In the genomic region with DNA sequence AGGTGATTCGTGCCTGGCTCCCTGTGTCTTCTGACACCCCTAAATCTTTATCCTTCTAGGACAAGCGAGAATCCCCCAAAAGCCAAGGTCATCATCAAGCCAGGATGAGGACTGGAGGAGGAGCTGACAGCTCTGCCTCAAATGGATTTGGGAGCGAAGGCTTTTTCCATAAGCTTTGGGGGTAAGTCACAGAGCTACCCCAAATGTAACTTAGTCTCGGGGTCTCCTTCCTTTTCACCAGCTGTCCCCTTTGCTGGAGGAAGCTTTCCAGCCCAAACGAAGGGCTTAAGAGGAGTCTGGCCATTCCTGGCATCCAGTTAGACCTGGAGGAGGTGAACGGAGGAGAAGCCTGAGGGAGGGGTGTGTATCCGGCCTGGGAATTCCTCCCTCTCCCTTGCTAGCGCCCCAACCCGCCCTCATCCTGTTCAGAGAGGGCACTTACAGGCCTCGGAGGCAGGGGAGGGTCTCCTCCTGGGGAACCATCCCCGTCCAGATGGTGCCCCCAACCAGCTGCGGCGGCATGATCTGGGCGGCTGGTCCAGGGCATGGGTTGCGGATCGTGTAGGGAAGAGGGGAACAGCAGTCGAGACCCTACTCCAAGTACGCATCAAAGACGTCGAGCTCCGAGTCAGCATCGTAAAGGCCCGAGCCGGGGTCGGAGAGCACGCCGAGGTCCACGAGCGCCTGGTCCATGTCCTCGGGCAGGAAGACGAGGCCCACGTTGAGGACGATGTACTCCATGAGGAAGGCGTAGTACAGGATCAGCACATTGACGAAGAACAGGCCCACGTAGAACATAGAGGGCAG, we compare ENCODE assay signal across 8 cellular contexts. TPM values are rescaled to one million over a fixed set of nuclear protein-coding genes. Genes with fewer than 3 reads are reported as not detected.
DNase-seq lines count a peak whose midpoint lies in the region; ATAC-seq, FAIRE-seq and TF ChIP-seq lines count a peak whose summit lies in the region.

No MANE protein-coding gene starts in this region.

- intact Hi-C loops in HCT116 (cut with micrococcal nuclease) = no loop called here
- intact Hi-C loops in activated T-helper 2 cell treated with anti-CD3 and anti-CD28 coated beads, Interferon-gamma antibody, Interleukin-2, Interleukin-4, amounts not matched to agents 10 μg/mL and 5 μg/mL and 100 μg/mL, durations not matched to agents 14 hours and 24 hours and 36 hours (cut with micrococcal nuclease) = loop anchor here (5.0 kb wide), 3 partner anchors 856 to 1141 kb away; a partner anchor contains a TSS
- intact Hi-C loops in kidney (cut with DNase I) = no loop called here
- intact Hi-C loops in testis (cut with DNase I; ENCODE audit: low total_unique reads) = no loop called here

- H3K36me3 ChIP-seq in ACC112 (ENCODE audit: insufficient read depth, low read length) = no peaks in the 10 kb centered on the region
- H3K36me3 ChIP-seq in HCT116 (ENCODE audit: control insufficient read depth in 1 of 2, insufficient read depth in 2 of 2, low read length in 2 of 2) = peaks cover 9 to 33% of the 10 kb centered on the region in 2 experiments; a peak in 2 of 4 replicates
- H3K36me3 ChIP-seq in kidney (ENCODE audit: control insufficient read depth in 1 of 2, insufficient read depth in 2 of 2, low read length in 2 of 2) = no peaks in the 10 kb centered on the region
- H3K36me3 ChIP-seq in testis (ENCODE audit: low read depth, missing control alignments) = no peaks in the 10 kb centered on the region

- peaks cover 71% of the 10 kb centered on the region for H3K79me2 ChIP-seq in ACC112 (ENCODE audit: control insufficient read depth, insufficient read depth, low read length, unreplicated experiment)
- H3K79me2 ChIP-seq in HCT116 (ENCODE audit: insufficient read depth, low read length) = peaks cover 72% of the 10 kb centered on the region

- TF ChIP-seq POLR2A in HCT116 (IDR thresholded peaks at IDR 0.05; ENCODE audit: borderline replicate concordance, extremely low read depth, insufficient read depth, insufficient read length) (no peak), testis (IDR thresholded peaks at IDR 0.05) (no peak)

- H3K27ac Mint-ChIP-seq in activated T-helper 2 cell treated with anti-CD3 and anti-CD28 coated beads, Interferon-gamma antibody, Interleukin-2, Interleukin-4, amounts not matched to agents 10 μg/mL and 5 μg/mL and 100 μg/mL, durations not matched to agents 14 hours and 24 hours and 36 hours = peak overlapping the region; percentile 84

- no peak for FAIRE-seq in kidney (lab: Jason Lieb, UNC)

- H3K9me3 ChIP-seq in HCT116 (ENCODE audit: control insufficient read depth in 1 of 2, insufficient read depth in 1 of 2, low read depth in 1 of 2, low read length in 2 of 2) (no peaks in the 10 kb centered on the region), kidney (ENCODE audit: control insufficient read depth in 1 of 2, low read length in 2 of 2) (no peaks in the 10 kb centered on the region), testis (no peaks in the 10 kb centered on the region)

- no peaks in the 10 kb centered on the region for H3K9me2 ChIP-seq in HCT116 (ENCODE audit: insufficient read depth)

- RAD21 ChIA-PET in HCT116 (lab: Charles Lee; ENCODE audit: low non-redundant PET in 1 of 2, low total read pairs in 2 of 2, uncharacterized antibody in 2 of 2, unreplicated experiment in 2 of 2) = no interaction called here

- 0 out of 2 replicates have a peak, but pooled peaks cover under 1% of the 10 kb centered on the region for H4K20me1 ChIP-seq in HCT116 (ENCODE audit: insufficient read depth)

- DNase-seq in HCT116 (ENCODE audit: low read depth, low spot score) (no peak), kidney (no peak), testis (no peak)
- DNase-seq in activated T-helper 2 cell treated with anti-CD3 and anti-CD28 coated beads, Interferon-gamma antibody, Interleukin-2, Interleukin-4, amounts not matched to agents 10 μg/mL and 5 μg/mL and 100 μg/mL, durations not matched to agents 14 hours and 24 hours and 36 hours (ENCODE audit: low spot score) = no peak

- no peak overlapping the region for H3K27ac ChIP-seq in ACC112 (ENCODE audit: low read depth, low read length)
- peak overlapping the region; percentile 65; the same call in 1 of the 2 replicates for H3K27ac ChIP-seq in HCT116 (ENCODE audit: low read depth, low read length)
- peak overlapping the region; percentile 57 to 75 for H3K27ac ChIP-seq in kidney (ENCODE audit: low read depth in 2 of 2, low read length in 2 of 2)
- peak overlapping the region; percentile 71 to 90 for H3K27ac ChIP-seq in testis

- CTCF ChIA-PET in HCT116 (lab: Charles Lee) = no interaction called here

- H3K9ac ChIP-seq in HCT116 (ENCODE audit: low read length) = peak overlapping the region; percentile 80
- H3K9ac ChIP-seq in kidney (ENCODE audit: low read length in 2 of 2) = peak overlapping the region; percentile 88 to 89

- POLR2A ChIA-PET in HCT116 (lab: Charles Lee) = no interaction called here

- peak; percentile 1; the same call in 1 of the 2 replicates for ATAC-seq in HCT116
- no peak for ATAC-seq in HG02798 (IDR thresholded peaks at IDR 0.05; ENCODE audit: poor library complexity, unreplicated experiment)
- ATAC-seq in GM18870 (IDR thresholded peaks at IDR 0.05; ENCODE audit: unreplicated experiment) = no peak
- no peak for ATAC-seq in GM21447 (IDR thresholded peaks at IDR 0.05; ENCODE audit: unreplicated experiment)

- peaks cover 63% of the 10 kb centered on the region for H3K4me1 ChIP-seq in ACC112 (ENCODE audit: control insufficient read depth, insufficient read depth, low read length, unreplicated experiment)
- peaks cover 27 to 38% of the 10 kb centered on the region in 2 experiments for H3K4me1 ChIP-seq in HCT116 (ENCODE audit: control insufficient read depth in 1 of 2, insufficient read depth in 2 of 2, low read length in 2 of 2)
- peaks cover 62 to 66% of the 10 kb centered on the region in 2 donors for H3K4me1 ChIP-seq in kidney (ENCODE audit: control insufficient read depth in 1 of 2, insufficient read depth in 1 of 2, low read depth in 1 of 2, low read length in 2 of 2)
- peaks cover 62% of the 10 kb centered on the region for H3K4me1 ChIP-seq in testis

- TF ChIP-seq RAD21 in HCT116 (IDR thresholded peaks at IDR 0.05; ENCODE audit: low read depth) = no peak

- H2AFZ ChIP-seq in ACC112 (ENCODE audit: low read length, unreplicated experiment) (no peak overlapping the region), HCT116 (ENCODE audit: low read depth, low read length, poor library complexity, severe bottlenecking) (no peak overlapping the region)

- 3 to 4% methylated on average over 14 to 36 of the region's 36 CpGs for WGBS in testis, 2 donors

- H3K4me2 ChIP-seq in HCT116 (ENCODE audit: low read length) = peak overlapping the region; percentile 94

- peaks cover 68% of the 10 kb centered on the region for H3K4me1 Mint-ChIP-seq in activated T-helper 2 cell treated with anti-CD3 and anti-CD28 coated beads, Interferon-gamma antibody, Interleukin-2, Interleukin-4, amounts not matched to agents 10 μg/mL and 5 μg/mL and 100 μg/mL, durations not matched to agents 14 hours and 24 hours and 36 hours (ENCODE audit: low read depth)

- H3K36me3 Mint-ChIP-seq in activated T-helper 2 cell treated with anti-CD3 and anti-CD28 coated beads, Interferon-gamma antibody, Interleukin-2, Interleukin-4, amounts not matched to agents 10 μg/mL and 5 μg/mL and 100 μg/mL, durations not matched to agents 14 hours and 24 hours and 36 hours (ENCODE audit: low read depth) = peaks cover 39% of the 10 kb centered on the region

- no peaks in the 10 kb centered on the region for H3K9me3 Mint-ChIP-seq in activated T-helper 2 cell treated with anti-CD3 and anti-CD28 coated beads, Interferon-gamma antibody, Interleukin-2, Interleukin-4, amounts not matched to agents 10 μg/mL and 5 μg/mL and 100 μg/mL, durations not matched to agents 14 hours and 24 hours and 36 hours

- H3K4me3 Mint-ChIP-seq in activated T-helper 2 cell treated with anti-CD3 and anti-CD28 coated beads, Interferon-gamma antibody, Interleukin-2, Interleukin-4, amounts not matched to agents 10 μg/mL and 5 μg/mL and 100 μg/mL, durations not matched to agents 14 hours and 24 hours and 36 hours (ENCODE audit: low read depth) = peak overlapping the region; percentile 93

- H3K27me3 ChIP-seq in ACC112 (ENCODE audit: insufficient read depth, low read length) = no peaks in the 10 kb centered on the region
- no peaks in the 10 kb centered on the region for H3K27me3 ChIP-seq in HCT116 (ENCODE audit: insufficient read depth, low read length)
- H3K27me3 ChIP-seq in testis = no peaks in the 10 kb centered on the region

- H3K27me3 Mint-ChIP-seq in activated T-helper 2 cell treated with anti-CD3 and anti-CD28 coated beads, Interferon-gamma antibody, Interleukin-2, Interleukin-4, amounts not matched to agents 10 μg/mL and 5 μg/mL and 100 μg/mL, durations not matched to agents 14 hours and 24 hours and 36 hours (ENCODE audit: low read depth) = no peaks in the 10 kb centered on the region

- TF ChIP-seq CTCF in HCT116 (IDR thresholded peaks at IDR 0.05 in 2 of 3, conservative IDR thresholded peaks at IDR 0.05 in 1 of 3; ENCODE audit: borderline replicate concordance in 1 of 3, insufficient read depth in 1 of 3, low read depth in 2 of 3, low read length in 2 of 3) (no peak), kidney (IDR thresholded peaks at IDR 0.05; ENCODE audit: borderline replicate concordance, extremely low read depth, insufficient read depth) (no peak), testis (IDR thresholded peaks at IDR 0.05) (no peak)

- H3K4me3 ChIP-seq in ACC112 (ENCODE audit: low read depth, low read length) (peak overlapping the region; percentile 85), HCT116 (replicated peaks in 1 of 2; ENCODE audit: low read depth in 1 of 2, low read length in 2 of 2) (peak overlapping the region; percentile 71 to 84), kidney (ENCODE audit: low read length in 2 of 2) (peak overlapping the region; percentile 84 to 87), testis (peak overlapping the region; percentile 85 to 86)

- no TSS peak for BruUV-seq in HCT116 (replicated peaks; lab: Mats Ljungman, UMichigan)

RNA-seq across cellular contexts. Expression of a gene that starts 0.9 kb away (rescaled TPM):
- total RNA-seq in HCT116 (2021; ENCODE audit: unreplicated experiment) = 37.8 TPM
- 38.8 and 39.6 TPM in 2 replicates for polyA plus RNA-seq in HCT116 (2012)
- total RNA-seq in activated T-helper 2 cell treated with anti-CD3 and anti-CD28 coated beads, Interferon-gamma antibody, Interleukin-2, Interleukin-4, amounts not matched to agents 10 μg/mL and 5 μg/mL and 100 μg/mL, durations not matched to agents 14 hours and 24 hours and 36 hours = 38.5 and 38.7 TPM in 2 replicates
- total RNA-seq in kidney = 31.0 TPM
- 46.2 TPM for polyA plus RNA-seq in kidney (ENCODE audit: insufficient read depth, low read depth, low replicate concordance)
- 10 to 100 TPM; 39.0 to 57.4 TPM for total RNA-seq in testis
- 30.0 TPM for polyA plus RNA-seq in testis (ENCODE audit: insufficient read depth, low read depth, low replicate concordance)

RNA-seq across cellular contexts. Expression of a gene that starts 3.0 kb away (rescaled TPM):
- total RNA-seq in HCT116 (2021; ENCODE audit: unreplicated experiment) (18.0 TPM), kidney (51.9 TPM), testis (100 to 1,000 TPM in 1 of 2 donors, 10 to 100 TPM in 1; 93.9 to 122 TPM)
- 9.5 and 10.5 TPM in 2 replicates for polyA plus RNA-seq in HCT116 (2012)
- total RNA-seq in activated T-helper 2 cell treated with anti-CD3 and anti-CD28 coated beads, Interferon-gamma antibody, Interleukin-2, Interleukin-4, amounts not matched to agents 10 μg/mL and 5 μg/mL and 100 μg/mL, durations not matched to agents 14 hours and 24 hours and 36 hours = 44.8 and 48.7 TPM in 2 replicates
- polyA plus RNA-seq in kidney (ENCODE audit: insufficient read depth, low read depth, low replicate concordance) (10.8 TPM), testis (ENCODE audit: insufficient read depth, low read depth, low replicate concordance) (126 TPM)
